In the genomic region with DNA sequence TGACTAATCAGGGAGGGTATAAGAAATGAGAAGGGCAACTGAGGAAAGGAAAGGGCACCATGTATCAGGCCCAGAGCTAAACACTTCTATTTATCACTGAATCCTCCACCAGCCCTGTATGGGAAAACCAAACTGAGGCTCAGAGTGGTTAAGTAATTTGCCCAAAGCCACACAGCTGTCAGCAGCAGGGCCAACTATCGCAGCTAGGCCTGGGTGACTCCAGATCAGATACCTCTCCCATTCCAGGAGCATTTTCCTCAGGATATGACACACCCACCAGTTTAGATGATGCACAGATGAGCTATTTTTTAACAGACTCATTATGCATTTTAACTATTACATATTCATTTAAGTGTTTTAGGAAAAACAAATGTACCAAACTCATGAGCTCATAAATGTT, we compare ENCODE assay signal across 27 cellular contexts. TPM values are rescaled to one million over a fixed set of nuclear protein-coding genes. Genes with fewer than 3 reads are reported as not detected.
A peak's percentile ranks its signal among the peaks of the same experiment; 100 is the strongest.
DNase-seq lines count a peak whose midpoint lies in the region; ATAC-seq lines count a peak whose summit lies in the region.
"Had no signal": no experiment of that assay in that cellular context is flagged by ENCODE, and none has a peak within 500 bp of the region (broad histone marks: within the 10 kb centered on the region; RNA-seq: fewer than 3 reads in every experiment).

No MANE protein-coding gene starts in this region.

- no peak overlapping the region for H3K14ac ChIP-seq in trophoblast cell (ENCODE audit: low read length)

- no peak for ATAC-seq in T-helper 17 cell
- ATAC-seq: left lobe of liver; right cardiac atrium; stimulated activated naive CD8-positive, alpha-beta T cell treated with anti-CD3 and anti-CD28 coated beads, Interleukin-15, amount 100 ng/mL, for 72 hours had no signal

- no peak overlapping the region for H3K27ac ChIP-seq in trophoblast cell (ENCODE audit: low read depth, low read length)
- H3K27ac ChIP-seq: adrenal gland, HL-60, thoracic aorta had no signal

- no peak overlapping the region for H3K23ac ChIP-seq in trophoblast cell (ENCODE audit: low read length)

- H4K8ac ChIP-seq in trophoblast cell (ENCODE audit: low read depth, low read length), result no peak overlapping the region

- no peaks in the 10 kb centered on the region for H3K79me2 ChIP-seq in trophoblast cell (ENCODE audit: control insufficient read depth, insufficient read depth, low read length, poor library complexity)

- H3K27me3 ChIP-seq in trophoblast cell (ENCODE audit: insufficient read depth, low read length), result no peaks in the 10 kb centered on the region
- H3K27me3 ChIP-seq: adrenal gland had no signal

- no peak overlapping the region for H2BK120ac ChIP-seq in trophoblast cell (ENCODE audit: insufficient read depth, low read length, poor library complexity)

- no peak overlapping the region for H2BK12ac ChIP-seq in trophoblast cell (ENCODE audit: low read length)

- no peak overlapping the region for H3K4me3 ChIP-seq in trophoblast cell (ENCODE audit: low read depth, low read length)
- H3K4me3 ChIP-seq: adrenal gland, thoracic aorta had no signal

- no peaks in the 10 kb centered on the region for H3K9me3 ChIP-seq in T-helper 17 cell (ENCODE audit: control insufficient read depth, low read length, poor library complexity, severe bottlenecking)
- peaks cover 5% of the 10 kb centered on the region for H3K9me3 ChIP-seq in trophoblast cell (ENCODE audit: insufficient read depth, low read depth, low read length)

- no peaks in the 10 kb centered on the region for H3K4me1 ChIP-seq in trophoblast cell (ENCODE audit: control insufficient read depth in 1 of 2, insufficient read depth in 2 of 2, low read length in 2 of 2)
- H3K4me1 ChIP-seq: adrenal gland had no signal

- H3K18ac ChIP-seq in trophoblast cell (ENCODE audit: low read length), result no peak overlapping the region

- no peak overlapping the region for H4K91ac ChIP-seq in trophoblast cell (ENCODE audit: low read depth, low read length)

- no peaks in the 10 kb centered on the region for H3K27me3 Mint-ChIP-seq in activated T-cell treated with anti-CD3 and anti-CD28 coated beads, Interleukin-2, amount 50 U/mL, for 24 hours
- no peaks in the 10 kb centered on the region for H3K27me3 Mint-ChIP-seq in T-helper 17 cell
- H3K27me3 Mint-ChIP-seq: stimulated activated naive CD8-positive, alpha-beta T cell treated with anti-CD3 and anti-CD28 coated beads, Interleukin-15, amount 100 ng/mL, for 72 hours had no signal

- no peak overlapping the region for H4K12ac ChIP-seq in trophoblast cell (ENCODE audit: low read depth, low read length)

- no peak overlapping the region for H3K4me3 Mint-ChIP-seq in activated T-cell treated with anti-CD3 and anti-CD28 coated beads, Interleukin-2, amount 50 U/mL, for 24 hours
- no peak overlapping the region for H3K4me3 Mint-ChIP-seq in T-helper 17 cell
- H3K4me3 Mint-ChIP-seq: stimulated activated naive CD8-positive, alpha-beta T cell treated with anti-CD3 and anti-CD28 coated beads, Interleukin-15, amount 100 ng/mL, for 72 hours had no signal

- H2AK5ac ChIP-seq in trophoblast cell (ENCODE audit: low read length), result no peak overlapping the region

- H3K4me2 ChIP-seq in trophoblast cell (ENCODE audit: low read length), result no peak overlapping the region

- H3K27ac Mint-ChIP-seq in activated T-cell treated with anti-CD3 and anti-CD28 coated beads, Interleukin-2, amount 50 U/mL, for 24 hours, result peak overlapping the region; percentile 71
- peak overlapping the region; percentile 93 for H3K27ac Mint-ChIP-seq in T-helper 17 cell
- H3K27ac Mint-ChIP-seq: stimulated activated naive CD8-positive, alpha-beta T cell treated with anti-CD3 and anti-CD28 coated beads, Interleukin-15, amount 100 ng/mL, for 72 hours had no signal

- no peak overlapping the region for H2AFZ ChIP-seq in trophoblast cell (ENCODE audit: insufficient read depth, low read length, poor library complexity)

- H2BK5ac ChIP-seq in trophoblast cell (ENCODE audit: low read depth, low read length, poor library complexity), result no peak overlapping the region

- DNase-seq in activated T-cell treated with anti-CD3 and anti-CD28 coated beads, Interleukin-2, amount 50 U/mL, for 24 hours, result no peak
- no peak for DNase-seq in activated T-cell treated with anti-CD3 and anti-CD28 coated beads, Interleukin-2, amount 50 U/mL, for 1 hour
- DNase-seq in ELR (ENCODE audit: low read depth), result peak; percentile 61
- DNase-seq in T-helper 17 cell, result no peak
- DNase-seq in trophoblast cell, result peak; percentile 57 to 59
- no peak for DNase-seq in GM19240 (ENCODE audit: insufficient read length, low spot score)
- no peak for DNase-seq in NOMO-1 (lab: John Stamatoyannopoulos, UW; ENCODE audit: unreplicated experiment in 2 of 2)
- DNase-seq in HK-2 (ENCODE audit: unreplicated experiment), result no peak
- DNase-seq: adrenal gland; central memory CD4-positive, alpha-beta T cell; cortex of kidney; DMS153; effector memory CD4-positive, alpha-beta T cell; hypothalamus; Kasumi-1; mesendoderm; NCI-H146; NCI-H345; NCI-H69; right cardiac atrium; SHP77; stimulated activated CD4-positive, alpha-beta T cell treated with anti-CD3 and anti-CD28 coated beads, Interleukin-2, amount 100 ng/mL, for 24 hours; stimulated activated naive CD8-positive, alpha-beta T cell treated with anti-CD3 and anti-CD28 coated beads, Interleukin-15, amount 100 ng/mL, for 72 hours; T-helper 2 cell had no signal

- no peaks in the 10 kb centered on the region for H3K79me1 ChIP-seq in trophoblast cell (ENCODE audit: low read length)

- peak overlapping the region; percentile 38 for H3K9ac ChIP-seq in trophoblast cell (ENCODE audit: low read length)

- peaks cover 57% of the 10 kb centered on the region for H3K4me1 Mint-ChIP-seq in activated T-cell treated with anti-CD3 and anti-CD28 coated beads, Interleukin-2, amount 50 U/mL, for 24 hours (ENCODE audit: low read depth)
- H3K4me1 Mint-ChIP-seq in T-helper 17 cell, result peaks cover 17% of the 10 kb centered on the region

- H3K36me3 Mint-ChIP-seq in activated T-cell treated with anti-CD3 and anti-CD28 coated beads, Interleukin-2, amount 50 U/mL, for 24 hours (ENCODE audit: low read depth), result peaks cover 77% of the 10 kb centered on the region
- H3K36me3 Mint-ChIP-seq in T-helper 17 cell (ENCODE audit: low read depth), result peaks cover 2% of the 10 kb centered on the region

- no peak overlapping the region for H3K4ac ChIP-seq in trophoblast cell (ENCODE audit: low read depth, low read length)

- H3K9me3 Mint-ChIP-seq in activated T-cell treated with anti-CD3 and anti-CD28 coated beads, Interleukin-2, amount 50 U/mL, for 24 hours, result peaks cover 3% of the 10 kb centered on the region
- H3K9me3 Mint-ChIP-seq: stimulated activated naive CD8-positive, alpha-beta T cell treated with anti-CD3 and anti-CD28 coated beads, Interleukin-15, amount 100 ng/mL, for 72 hours had no signal

- H3K36me3 ChIP-seq in trophoblast cell (ENCODE audit: control insufficient read depth in 1 of 2, insufficient read depth in 2 of 2, low read length in 2 of 2), result no peaks in the 10 kb centered on the region
- H3K36me3 ChIP-seq: adrenal gland, thoracic aorta had no signal

- WGBS in trophoblast cell (ENCODE audit: extremely low coverage, insufficient coverage, insufficient read length), result no CpG with 5 or more reads among the region's 1 CpG

RNA-seq across cellular contexts. Expression of gene NUP210, which starts 14.5 kb away (rescaled TPM):
- 100 to 1,000 TPM; 125 to 137 TPM for total RNA-seq in T-helper 17 cell
- 5.4 and 5.8 TPM in 2 replicates for polyA plus RNA-seq in trophoblast cell (2013)

Comparison
In these comparisons a context has a peak if more than half of its experiments do, and no peak if none do; other contexts are left out.
1. DNase-seq: peak in ELR (single experiment) and trophoblast cell (2 of 2); none in activated T-cell treated with anti-CD3 and anti-CD28 coated beads, Interleukin-2, amount 50 U/mL, for 24 hours (single experiment), activated T-cell treated with anti-CD3 and anti-CD28 coated beads, Interleukin-2, amount 50 U/mL, for 1 hour (single experiment), T-helper 17 cell (0 of 3), GM19240 (single experiment), NOMO-1 (0 of 2) and HK-2 (single experiment).